ENCODE assay signal across 1 cellular context in genomic region chr17:50102164-50102991, GRCh38.
TF ChIP-seq lines count a peak whose summit lies in the region.

No MANE protein-coding gene starts in this region.

TF ChIP-seq in HepG2, 621 proteins besides CTCF, POLR2A, EP300 and RAD21 (continued from another document and continues in another):
- TF ChIP-seq, protein P1, sequence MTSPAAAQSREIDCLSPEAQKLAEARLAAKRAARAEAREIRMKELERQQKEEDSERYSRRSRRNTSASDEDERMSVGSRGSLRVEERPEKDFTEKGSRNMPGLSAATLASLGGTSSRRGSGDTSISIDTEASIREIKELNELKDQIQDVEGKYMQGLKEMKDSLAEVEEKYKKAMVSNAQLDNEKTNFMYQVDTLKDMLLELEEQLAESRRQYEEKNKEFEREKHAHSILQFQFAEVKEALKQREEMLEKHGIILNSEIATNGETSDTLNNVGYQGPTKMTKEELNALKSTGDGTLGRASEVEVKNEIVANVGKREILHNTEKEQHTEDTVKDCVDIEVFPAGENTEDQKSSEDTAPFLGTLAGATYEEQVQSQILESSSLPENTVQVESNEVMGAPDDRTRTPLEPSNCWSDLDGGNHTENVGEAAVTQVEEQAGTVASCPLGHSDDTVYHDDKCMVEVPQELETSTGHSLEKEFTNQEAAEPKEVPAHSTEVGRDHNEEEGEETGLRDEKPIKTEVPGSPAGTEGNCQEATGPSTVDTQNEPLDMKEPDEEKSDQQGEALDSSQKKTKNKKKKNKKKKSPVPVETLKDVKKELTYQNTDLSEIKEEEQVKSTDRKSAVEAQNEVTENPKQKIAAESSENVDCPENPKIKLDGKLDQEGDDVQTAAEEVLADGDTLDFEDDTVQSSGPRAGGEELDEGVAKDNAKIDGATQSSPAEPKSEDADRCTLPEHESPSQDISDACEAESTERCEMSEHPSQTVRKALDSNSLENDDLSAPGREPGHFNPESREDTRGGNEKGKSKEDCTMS (CRISPR knock-in tag; conservative IDR thresholded peaks at IDR 0.05) = no peak
- TF ChIP-seq GLMP (CRISPR knock-in tag; IDR thresholded peaks at IDR 0.05; ENCODE audit: borderline replicate concordance) (no peak), PHF5A (CRISPR knock-in tag; IDR thresholded peaks at IDR 0.05; ENCODE audit: low read depth, unreplicated experiment) (no peak), ZNF343 (CRISPR knock-in tag; IDR thresholded peaks at IDR 0.05) (0 out of 2 replicates have a peak, but pooled peaks have one; percentile 13), CBFB (CRISPR knock-in tag; IDR thresholded peaks at IDR 0.05) (0 out of 2 replicates have a peak, but pooled peaks have one; percentile 44), SOX13 (IDR thresholded peaks at IDR 0.05) (no peak), SOX13 (CRISPR knock-in tag; conservative IDR thresholded peaks at IDR 0.05 in 1 of 2, IDR thresholded peaks at IDR 0.05 in 1 of 2) (peak in 1 of 2 experiments; percentile 48; a peak in 1 of 4 replicates), ZNF790 (CRISPR knock-in tag; IDR thresholded peaks at IDR 0.05; ENCODE audit: borderline replicate concordance) (no peak), ZNF318 (CRISPR knock-in tag; IDR thresholded peaks at IDR 0.05) (no peak), ZNF589 (CRISPR knock-in tag; conservative IDR thresholded peaks at IDR 0.05) (no peak), ZNF839 (CRISPR knock-in tag; IDR thresholded peaks at IDR 0.05; ENCODE audit: borderline replicate concordance) (no peak), ZNF160 (CRISPR knock-in tag; IDR thresholded peaks at IDR 0.05) (no peak), ERF (CRISPR knock-in tag; IDR thresholded peaks at IDR 0.05) (peak; percentile 83; the same call in 1 of the 2 replicates), ZMYM4 (CRISPR knock-in tag; IDR thresholded peaks at IDR 0.05) (peak; percentile 22; the same call in 1 of the 2 replicates), HDAC2 (CRISPR knock-in tag; IDR thresholded peaks at IDR 0.05) (peak; percentile 53; the same call in 1 of the 2 replicates), KLF16 (CRISPR knock-in tag; IDR thresholded peaks at IDR 0.05) (0 out of 4 replicates have a peak, but pooled peaks of 1 of the 2 experiments have one; percentile 50), MEIS1 (CRISPR knock-in tag; IDR thresholded peaks at IDR 0.05; ENCODE audit: borderline replicate concordance) (peak; percentile 76; the same call in 1 of the 2 replicates), ZNF792 (CRISPR knock-in tag; IDR thresholded peaks at IDR 0.05) (no peak; the same call in 1 of the 2 replicates), TAF1 (CRISPR knock-in tag; IDR thresholded peaks at IDR 0.05) (peak; percentile 38; the same call in 1 of the 2 replicates), AKAP8 (CRISPR knock-in tag; IDR thresholded peaks at IDR 0.05) (0 out of 2 replicates have a peak, but pooled peaks have one; percentile 54), CERS6 (CRISPR knock-in tag; IDR thresholded peaks at IDR 0.05) (no peak), MAFK (conservative IDR thresholded peaks at IDR 0.05 in 1 of 2, IDR thresholded peaks at IDR 0.05 in 1 of 2; ENCODE audit: low read length in 2 of 2) (no peak), BHLHE40 (IDR thresholded peaks at IDR 0.05; ENCODE audit: low read length) (peak; percentile 67), MEF2D (CRISPR knock-in tag; IDR thresholded peaks at IDR 0.05) (peak; percentile 14; the same call in 1 of the 2 replicates), ZNF230 (CRISPR knock-in tag; IDR thresholded peaks at IDR 0.05) (0 out of 2 replicates have a peak, but pooled peaks have one; percentile 39)
- TF ChIP-seq, protein P2, sequence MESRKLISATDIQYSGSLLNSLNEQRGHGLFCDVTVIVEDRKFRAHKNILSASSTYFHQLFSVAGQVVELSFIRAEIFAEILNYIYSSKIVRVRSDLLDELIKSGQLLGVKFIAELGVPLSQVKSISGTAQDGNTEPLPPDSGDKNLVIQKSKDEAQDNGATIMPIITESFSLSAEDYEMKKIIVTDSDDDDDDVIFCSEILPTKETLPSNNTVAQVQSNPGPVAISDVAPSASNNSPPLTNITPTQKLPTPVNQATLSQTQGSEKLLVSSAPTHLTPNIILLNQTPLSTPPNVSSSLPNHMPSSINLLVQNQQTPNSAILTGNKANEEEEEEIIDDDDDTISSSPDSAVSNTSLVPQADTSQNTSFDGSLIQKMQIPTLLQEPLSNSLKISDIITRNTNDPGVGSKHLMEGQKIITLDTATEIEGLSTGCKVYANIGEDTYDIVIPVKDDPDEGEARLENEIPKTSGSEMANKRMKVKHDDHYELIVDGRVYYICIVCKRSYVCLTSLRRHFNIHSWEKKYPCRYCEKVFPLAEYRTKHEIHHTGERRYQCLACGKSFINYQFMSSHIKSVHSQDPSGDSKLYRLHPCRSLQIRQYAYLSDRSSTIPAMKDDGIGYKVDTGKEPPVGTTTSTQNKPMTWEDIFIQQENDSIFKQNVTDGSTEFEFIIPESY (CRISPR knock-in tag; IDR thresholded peaks at IDR 0.05) = no peak
- TF ChIP-seq, protein P3, sequence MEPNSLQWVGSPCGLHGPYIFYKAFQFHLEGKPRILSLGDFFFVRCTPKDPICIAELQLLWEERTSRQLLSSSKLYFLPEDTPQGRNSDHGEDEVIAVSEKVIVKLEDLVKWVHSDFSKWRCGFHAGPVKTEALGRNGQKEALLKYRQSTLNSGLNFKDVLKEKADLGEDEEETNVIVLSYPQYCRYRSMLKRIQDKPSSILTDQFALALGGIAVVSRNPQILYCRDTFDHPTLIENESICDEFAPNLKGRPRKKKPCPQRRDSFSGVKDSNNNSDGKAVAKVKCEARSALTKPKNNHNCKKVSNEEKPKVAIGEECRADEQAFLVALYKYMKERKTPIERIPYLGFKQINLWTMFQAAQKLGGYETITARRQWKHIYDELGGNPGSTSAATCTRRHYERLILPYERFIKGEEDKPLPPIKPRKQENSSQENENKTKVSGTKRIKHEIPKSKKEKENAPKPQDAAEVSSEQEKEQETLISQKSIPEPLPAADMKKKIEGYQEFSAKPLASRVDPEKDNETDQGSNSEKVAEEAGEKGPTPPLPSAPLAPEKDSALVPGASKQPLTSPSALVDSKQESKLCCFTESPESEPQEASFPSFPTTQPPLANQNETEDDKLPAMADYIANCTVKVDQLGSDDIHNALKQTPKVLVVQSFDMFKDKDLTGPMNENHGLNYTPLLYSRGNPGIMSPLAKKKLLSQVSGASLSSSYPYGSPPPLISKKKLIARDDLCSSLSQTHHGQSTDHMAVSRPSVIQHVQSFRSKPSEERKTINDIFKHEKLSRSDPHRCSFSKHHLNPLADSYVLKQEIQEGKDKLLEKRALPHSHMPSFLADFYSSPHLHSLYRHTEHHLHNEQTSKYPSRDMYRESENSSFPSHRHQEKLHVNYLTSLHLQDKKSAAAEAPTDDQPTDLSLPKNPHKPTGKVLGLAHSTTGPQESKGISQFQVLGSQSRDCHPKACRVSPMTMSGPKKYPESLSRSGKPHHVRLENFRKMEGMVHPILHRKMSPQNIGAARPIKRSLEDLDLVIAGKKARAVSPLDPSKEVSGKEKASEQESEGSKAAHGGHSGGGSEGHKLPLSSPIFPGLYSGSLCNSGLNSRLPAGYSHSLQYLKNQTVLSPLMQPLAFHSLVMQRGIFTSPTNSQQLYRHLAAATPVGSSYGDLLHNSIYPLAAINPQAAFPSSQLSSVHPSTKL (CRISPR knock-in tag; IDR thresholded peaks at IDR 0.05) = peak; percentile 52
- TF ChIP-seq, protein P4, sequence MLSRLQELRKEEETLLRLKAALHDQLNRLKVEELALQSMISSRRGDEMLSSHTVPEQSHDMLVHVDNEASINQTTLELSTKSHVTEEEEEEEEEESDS (CRISPR knock-in tag; IDR thresholded peaks at IDR 0.05; ENCODE audit: borderline replicate concordance) = no peak
- TF ChIP-seq, protein P5, sequence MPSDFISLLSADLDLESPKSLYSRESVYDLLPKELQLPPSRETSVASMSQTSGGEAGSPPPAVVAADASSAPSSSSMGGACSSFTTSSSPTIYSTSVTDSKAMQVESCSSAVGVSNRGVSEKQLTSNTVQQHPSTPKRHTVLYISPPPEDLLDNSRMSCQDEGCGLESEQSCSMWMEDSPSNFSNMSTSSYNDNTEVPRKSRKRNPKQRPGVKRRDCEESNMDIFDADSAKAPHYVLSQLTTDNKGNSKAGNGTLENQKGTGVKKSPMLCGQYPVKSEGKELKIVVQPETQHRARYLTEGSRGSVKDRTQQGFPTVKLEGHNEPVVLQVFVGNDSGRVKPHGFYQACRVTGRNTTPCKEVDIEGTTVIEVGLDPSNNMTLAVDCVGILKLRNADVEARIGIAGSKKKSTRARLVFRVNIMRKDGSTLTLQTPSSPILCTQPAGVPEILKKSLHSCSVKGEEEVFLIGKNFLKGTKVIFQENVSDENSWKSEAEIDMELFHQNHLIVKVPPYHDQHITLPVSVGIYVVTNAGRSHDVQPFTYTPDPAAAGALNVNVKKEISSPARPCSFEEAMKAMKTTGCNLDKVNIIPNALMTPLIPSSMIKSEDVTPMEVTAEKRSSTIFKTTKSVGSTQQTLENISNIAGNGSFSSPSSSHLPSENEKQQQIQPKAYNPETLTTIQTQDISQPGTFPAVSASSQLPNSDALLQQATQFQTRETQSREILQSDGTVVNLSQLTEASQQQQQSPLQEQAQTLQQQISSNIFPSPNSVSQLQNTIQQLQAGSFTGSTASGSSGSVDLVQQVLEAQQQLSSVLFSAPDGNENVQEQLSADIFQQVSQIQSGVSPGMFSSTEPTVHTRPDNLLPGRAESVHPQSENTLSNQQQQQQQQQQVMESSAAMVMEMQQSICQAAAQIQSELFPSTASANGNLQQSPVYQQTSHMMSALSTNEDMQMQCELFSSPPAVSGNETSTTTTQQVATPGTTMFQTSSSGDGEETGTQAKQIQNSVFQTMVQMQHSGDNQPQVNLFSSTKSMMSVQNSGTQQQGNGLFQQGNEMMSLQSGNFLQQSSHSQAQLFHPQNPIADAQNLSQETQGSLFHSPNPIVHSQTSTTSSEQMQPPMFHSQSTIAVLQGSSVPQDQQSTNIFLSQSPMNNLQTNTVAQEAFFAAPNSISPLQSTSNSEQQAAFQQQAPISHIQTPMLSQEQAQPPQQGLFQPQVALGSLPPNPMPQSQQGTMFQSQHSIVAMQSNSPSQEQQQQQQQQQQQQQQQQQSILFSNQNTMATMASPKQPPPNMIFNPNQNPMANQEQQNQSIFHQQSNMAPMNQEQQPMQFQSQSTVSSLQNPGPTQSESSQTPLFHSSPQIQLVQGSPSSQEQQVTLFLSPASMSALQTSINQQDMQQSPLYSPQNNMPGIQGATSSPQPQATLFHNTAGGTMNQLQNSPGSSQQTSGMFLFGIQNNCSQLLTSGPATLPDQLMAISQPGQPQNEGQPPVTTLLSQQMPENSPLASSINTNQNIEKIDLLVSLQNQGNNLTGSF (CRISPR knock-in tag; IDR thresholded peaks at IDR 0.05) = no peak
